ENCODE assay signal across 8 cellular contexts in genomic region chr17:17313350-17313991, GRCh38. TPM values are rescaled to one million over a fixed set of nuclear protein-coding genes. Genes with fewer than 3 reads are reported as not detected.
A peak's percentile ranks its signal among the peaks of the same experiment; 100 is the strongest.
DNase-seq lines count a peak whose midpoint lies in the region; ATAC-seq and TF ChIP-seq lines count a peak whose summit lies in the region.

No MANE protein-coding gene starts in this region.

- H2AK5ac ChIP-seq in H9 (ENCODE audit: insufficient read length, low read length), result no peak overlapping the region

- no peak overlapping the region for H3K27ac ChIP-seq in H9 (ENCODE audit: insufficient read length, low read depth, low read length)

- H3K18ac ChIP-seq in H9 (ENCODE audit: insufficient read length, low read depth, low read length), result no peak overlapping the region

- H3K27ac Mint-ChIP-seq in H9 (peak overlapping the region in 2 of 3 experiments; percentile 54 to 74; a peak in 2 of 7 replicates), immature natural killer cell (no peak overlapping the region)
- no peak overlapping the region for H3K27ac Mint-ChIP-seq in activated naive CD8-positive, alpha-beta T cell treated with anti-CD3 and anti-CD28 coated beads, Interleukin-2, amount 50 U/mL, for 24 hours

- H3K27me3 ChIP-seq in H9 (ENCODE audit: insufficient read depth, low read length), result no peaks in the 10 kb centered on the region

- POLR2A ChIA-PET in AG04449 (lab: Yijun Ruan, JAX), result no interaction called here

- H2BK20ac ChIP-seq in H9 (ENCODE audit: low read depth, low read length, poor library complexity, severe bottlenecking), result no peak overlapping the region

- H3K9me3 Mint-ChIP-seq in H9 (peaks cover 4% of the 10 kb centered on the region in 2 experiments), immature natural killer cell (no peaks in the 10 kb centered on the region)
- H3K9me3 Mint-ChIP-seq in activated naive CD8-positive, alpha-beta T cell treated with anti-CD3 and anti-CD28 coated beads, Interleukin-2, amount 50 U/mL, for 24 hours, result no peaks in the 10 kb centered on the region

- H3K4me1 ChIP-seq in H9 (ENCODE audit: insufficient read depth, low read length), result 0 out of 2 replicates have a peak, but pooled peaks cover 3% of the 10 kb centered on the region

- no peak overlapping the region for H2BK12ac ChIP-seq in H9 (ENCODE audit: insufficient read length, low read depth, low read length)

- DNase-seq in AG04449 (ENCODE audit: low read depth, low spot score) (no peak), H9 (peak; percentile 91), immature natural killer cell (peak; percentile 55 to 68 (median 60)), NCI-H1417 treated with DMSO at 0.1 percent for 48 hours (lab: John Stamatoyannopoulos, UW) (no peak)
- peak; percentile 70 for DNase-seq in activated naive CD8-positive, alpha-beta T cell treated with anti-CD3 and anti-CD28 coated beads, Interleukin-2, amount 50 U/mL, for 24 hours
- peak; percentile 62 to 74 for DNase-seq in stimulated activated CD4-positive, alpha-beta T cell treated with anti-CD3 and anti-CD28 coated beads, Interleukin-4, amount 100 ng/mL, for 4 hours

- H3K4me2 ChIP-seq in H9 (ENCODE audit: insufficient read depth, insufficient read length, low read length), result no peak overlapping the region

- no peak overlapping the region for H4K8ac ChIP-seq in H9 (replicated peaks; ENCODE audit: insufficient read length, low read depth, low read length)

- no peak overlapping the region for H3K9ac ChIP-seq in H9 (ENCODE audit: extremely low read depth, insufficient read length, low read length)

- no peak overlapping the region for H3K56ac ChIP-seq in H9 (ENCODE audit: insufficient read length, low read depth, low read length)

- no peak overlapping the region for H4K91ac ChIP-seq in H9 (ENCODE audit: insufficient read length, low read depth, low read length)

- no peaks in the 10 kb centered on the region for H3K9me3 ChIP-seq in H9 (ENCODE audit: control insufficient read depth, low read depth, low read length)

- H3K4me3 Mint-ChIP-seq in H9 (no peak overlapping the region), immature natural killer cell (no peak overlapping the region)
- H3K4me3 Mint-ChIP-seq in activated naive CD8-positive, alpha-beta T cell treated with anti-CD3 and anti-CD28 coated beads, Interleukin-2, amount 50 U/mL, for 24 hours, result no peak overlapping the region

- no peak overlapping the region for H3K23ac ChIP-seq in H9 (ENCODE audit: insufficient read length, low read depth, low read length)

- H3K4me1 Mint-ChIP-seq in H9, result peaks cover 10 to 11% of the 10 kb centered on the region in 2 experiments; a peak in 3 of 4 replicates
- no peaks in the 10 kb centered on the region for H3K4me1 Mint-ChIP-seq in activated naive CD8-positive, alpha-beta T cell treated with anti-CD3 and anti-CD28 coated beads, Interleukin-2, amount 50 U/mL, for 24 hours
- H3K4me1 Mint-ChIP-seq in immature natural killer cell, result peaks cover 3 to 5% of the 10 kb centered on the region in 2 donors

- TF ChIP-seq CTCF in AG04449 (IDR thresholded peaks at IDR 0.05; ENCODE audit: insufficient read depth, low read length, missing control alignments) (peak; percentile 58), H9 (conservative IDR thresholded peaks at IDR 0.05) (peak; percentile 74)

- H4K20me1 ChIP-seq in H9 (ENCODE audit: control insufficient read depth, insufficient read depth, insufficient read length), result no peaks in the 10 kb centered on the region

- no peak overlapping the region for H3K14ac ChIP-seq in H9 (ENCODE audit: insufficient read depth, low read length)

- H2AFZ ChIP-seq in H9 (ENCODE audit: low read length), result no peak overlapping the region

- no peak overlapping the region for H3T11ph ChIP-seq in H9 (ENCODE audit: low read length)

- no peak overlapping the region for H3K4me3 ChIP-seq in AG04449 (ENCODE audit: low read depth, low read length)

- H3K79me2 ChIP-seq in H9 (ENCODE audit: insufficient read depth, low read length), result no peaks in the 10 kb centered on the region

- CTCF ChIA-PET in AG04449 (lab: Yijun Ruan, JAX), result interaction anchor here (0.8 to 2.3 kb wide), 6 partner anchors 9 to 315 kb away, joined by 3 to 9 read pairs (median 4); no protein-coding TSS in a partner anchor

- H3K79me1 ChIP-seq in H9 (ENCODE audit: insufficient read depth, low read depth, low read length, poor library complexity, severe bottlenecking), result no peaks in the 10 kb centered on the region

- peak; percentile 60; the same call in 2 of the 3 replicates for ATAC-seq in SK-N-SH treated with all-trans-retinoic acid at 6 μM for 48 hours
- peak; percentile 93 for ATAC-seq in activated naive CD8-positive, alpha-beta T cell treated with anti-CD3 and anti-CD28 coated beads, Interleukin-2, amount 50 U/mL, for 24 hours
- no peak for ATAC-seq in HG03280 (IDR thresholded peaks at IDR 0.05; ENCODE audit: unreplicated experiment)

- no peak overlapping the region for H3K4ac ChIP-seq in H9 (ENCODE audit: low read depth, low read length)

- H3K36me3 Mint-ChIP-seq in H9 (ENCODE audit: insufficient read depth in 1 of 3, low read depth in 3 of 3) (peaks cover 11 to 42% (median 19%) of the 10 kb centered on the region in 3 experiments), immature natural killer cell (peaks cover 0 to 3% (median 3%) of the 10 kb centered on the region in 3 donors)
- H3K36me3 Mint-ChIP-seq in activated naive CD8-positive, alpha-beta T cell treated with anti-CD3 and anti-CD28 coated beads, Interleukin-2, amount 50 U/mL, for 24 hours (ENCODE audit: low read depth), result no peaks in the 10 kb centered on the region

- no CpG with 5 or more reads among the region's 12 CpGs for WGBS in H9 (ENCODE audit: extremely low coverage, insufficient read length, low lambda C conversion rate)

- no peak overlapping the region for H2BK5ac ChIP-seq in H9 (ENCODE audit: insufficient read length, low read length)

- H3K27me3 Mint-ChIP-seq in H9 (ENCODE audit: low read depth) (no peaks in the 10 kb centered on the region), immature natural killer cell (ENCODE audit: low read depth in 3 of 3) (peaks cover 0 to 1% (median 0%) of the 10 kb centered on the region in 3 donors)
- no peaks in the 10 kb centered on the region for H3K27me3 Mint-ChIP-seq in activated naive CD8-positive, alpha-beta T cell treated with anti-CD3 and anti-CD28 coated beads, Interleukin-2, amount 50 U/mL, for 24 hours

- no peak overlapping the region for H4K5ac ChIP-seq in H9 (ENCODE audit: insufficient read length, low read depth, low read length)

- H2BK15ac ChIP-seq in H9 (ENCODE audit: low read depth, low read length), result no peak overlapping the region

- no peak overlapping the region for H2BK120ac ChIP-seq in H9 (ENCODE audit: low read depth, low read length, poor library complexity, severe bottlenecking)

- peaks cover 2% of the 10 kb centered on the region for H3K23me2 ChIP-seq in H9 (ENCODE audit: insufficient read length, low read depth, low read length, poor library complexity, severe bottlenecking)

TF ChIP-seq in SK-N-SH treated with all-trans-retinoic acid at 6 μM for 48 hours, 23 proteins besides CTCF, POLR2A, EP300 and RAD21:
- TF ChIP-seq ISL1 (CRISPR knock-in tag; IDR thresholded peaks at IDR 0.05) (no peak), SNAI2 (CRISPR knock-in tag; IDR thresholded peaks at IDR 0.05) (no peak), PPARA (CRISPR knock-in tag; IDR thresholded peaks at IDR 0.05; ENCODE audit: borderline replicate concordance) (no peak), ZNF8 (CRISPR knock-in tag; IDR thresholded peaks at IDR 0.05) (no peak), ESRRG (CRISPR knock-in tag; IDR thresholded peaks at IDR 0.05) (no peak)
- TF ChIP-seq, protein P1, sequence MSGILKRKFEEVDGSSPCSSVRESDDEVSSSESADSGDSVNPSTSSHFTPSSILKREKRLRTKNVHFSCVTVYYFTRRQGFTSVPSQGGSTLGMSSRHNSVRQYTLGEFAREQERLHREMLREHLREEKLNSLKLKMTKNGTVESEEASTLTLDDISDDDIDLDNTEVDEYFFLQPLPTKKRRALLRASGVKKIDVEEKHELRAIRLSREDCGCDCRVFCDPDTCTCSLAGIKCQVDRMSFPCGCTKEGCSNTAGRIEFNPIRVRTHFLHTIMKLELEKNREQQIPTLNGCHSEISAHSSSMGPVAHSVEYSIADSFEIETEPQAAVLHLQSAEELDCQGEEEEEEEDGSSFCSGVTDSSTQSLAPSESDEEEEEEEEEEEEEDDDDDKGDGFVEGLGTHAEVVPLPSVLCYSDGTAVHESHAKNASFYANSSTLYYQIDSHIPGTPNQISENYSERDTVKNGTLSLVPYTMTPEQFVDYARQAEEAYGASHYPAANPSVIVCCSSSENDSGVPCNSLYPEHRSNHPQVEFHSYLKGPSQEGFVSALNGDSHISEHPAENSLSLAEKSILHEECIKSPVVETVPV (CRISPR knock-in tag; IDR thresholded peaks at IDR 0.05), result no peak

RNA-seq across cellular contexts. Expression of gene NT5M, which starts 10.3 kb away (rescaled TPM):
- 6.6 and 7.8 TPM in 2 replicates for total RNA-seq in H9 (2021)
- 1 to 10 TPM; 3.2 to 4.6 (median 3.3) TPM for polyA plus RNA-seq in immature natural killer cell

RNA-seq across cellular contexts. Expression of gene COPS3, which starts 32.4 kb away (rescaled TPM):
- total RNA-seq in H9 (2021), result 103 and 113 TPM in 2 replicates
- polyA plus RNA-seq in immature natural killer cell, result 100 to 1,000 TPM in 1 of 3 donors, 10 to 100 TPM in 2; 93.7 to 120 (median 95.9) TPM

Comparison
In these comparisons a context has a peak if more than half of its experiments do, and no peak if none do; other contexts are left out.
1. DNase-seq: peak in H9 (single experiment), activated naive CD8-positive, alpha-beta T cell treated with anti-CD3 and anti-CD28 coated beads, Interleukin-2, amount 50 U/mL, for 24 hours (single experiment), immature natural killer cell (3 of 3) and stimulated activated CD4-positive, alpha-beta T cell treated with anti-CD3 and anti-CD28 coated beads, Interleukin-4, amount 100 ng/mL, for 4 hours (2 of 2); none in AG04449 (single experiment) and NCI-H1417 treated with DMSO at 0.1 percent for 48 hours (single experiment).
2. H3K27ac Mint-ChIP-seq: peak in H9 (2 of 3); none in activated naive CD8-positive, alpha-beta T cell treated with anti-CD3 and anti-CD28 coated beads, Interleukin-2, amount 50 U/mL, for 24 hours (single experiment) and immature natural killer cell (0 of 6).